In genomic region chr2:15435474-15435873, GRCh38 we compare ENCODE assay signal across 1 cellular context.
TF ChIP-seq lines count a peak whose summit lies in the region.

No MANE protein-coding gene starts in this region.

TF ChIP-seq in HepG2, 621 proteins besides CTCF, POLR2A, EP300 and RAD21 (continued from another document and continues in another):
- TF ChIP-seq AHDC1 (CRISPR knock-in tag; IDR thresholded peaks at IDR 0.05; ENCODE audit: borderline replicate concordance) = peak; percentile 78; the same call in 1 of the 2 replicates
- TF ChIP-seq EHMT2 (IDR thresholded peaks at IDR 0.05; ENCODE audit: borderline replicate concordance, low read depth, low read length) = peak; percentile 70; the same call in 1 of the 2 replicates
- 0 out of 2 replicates have a peak, but pooled peaks have one; percentile 29 for TF ChIP-seq ZNF574 (CRISPR knock-in tag; IDR thresholded peaks at IDR 0.05)
- no peak for TF ChIP-seq ZNF335 (CRISPR knock-in tag; IDR thresholded peaks at IDR 0.05)
- peak; percentile 75 for TF ChIP-seq ASH2L (IDR thresholded peaks at IDR 0.05; ENCODE audit: insufficient read length, low read depth, low read length)
- no peak for TF ChIP-seq ZNF512B (CRISPR knock-in tag; IDR thresholded peaks at IDR 0.05; ENCODE audit: borderline replicate concordance)
- 0 out of 2 replicates have a peak, but pooled peaks have one; percentile 53 for TF ChIP-seq KMT2A (CRISPR knock-in tag; IDR thresholded peaks at IDR 0.05)
- TF ChIP-seq PATZ1 (CRISPR knock-in tag; IDR thresholded peaks at IDR 0.05) = no peak
- TF ChIP-seq DMAP1 (CRISPR knock-in tag; IDR thresholded peaks at IDR 0.05) = peak; percentile 44; the same call in 1 of the 2 replicates
- peak in 1 of 2 experiments; percentile 44; a peak in 2 of 4 replicates for TF ChIP-seq REST (IDR thresholded peaks at IDR 0.05; ENCODE audit: borderline replicate concordance in 1 of 2, low read depth in 1 of 2, low read length in 2 of 2)
- TF ChIP-seq YEATS4 (CRISPR knock-in tag; IDR thresholded peaks at IDR 0.05; ENCODE audit: borderline replicate concordance) = peak; percentile 44; the same call in 1 of the 2 replicates
- TF ChIP-seq ZNF496 (CRISPR knock-in tag; IDR thresholded peaks at IDR 0.05; ENCODE audit: insufficient replicate concordance) = no peak
- TF ChIP-seq NFIC (IDR thresholded peaks at IDR 0.05; ENCODE audit: low read length) = no peak
- 0 out of 2 replicates have a peak, but pooled peaks have one; percentile 45 for TF ChIP-seq ZMYM3 (CRISPR knock-in tag; IDR thresholded peaks at IDR 0.05)
- TF ChIP-seq TFAP4 (IDR thresholded peaks at IDR 0.05; ENCODE audit: borderline replicate concordance, low read depth) = peak; percentile 41; the same call in 1 of the 2 replicates
- peak; percentile 57 for TF ChIP-seq FOXP4 (CRISPR knock-in tag; IDR thresholded peaks at IDR 0.05)
- peak; percentile 88 for TF ChIP-seq TFDP2 (CRISPR knock-in tag; IDR thresholded peaks at IDR 0.05)
- 0 out of 2 replicates have a peak, but pooled peaks have one; percentile 27 for TF ChIP-seq ZNF800 (CRISPR knock-in tag; IDR thresholded peaks at IDR 0.05)
- TF ChIP-seq POGZ (CRISPR knock-in tag; IDR thresholded peaks at IDR 0.05) = peak; percentile 55
- no peak for TF ChIP-seq ZNF24 (IDR thresholded peaks at IDR 0.05)
